ENCODE assay signal across 8 cellular contexts in the genomic region with DNA sequence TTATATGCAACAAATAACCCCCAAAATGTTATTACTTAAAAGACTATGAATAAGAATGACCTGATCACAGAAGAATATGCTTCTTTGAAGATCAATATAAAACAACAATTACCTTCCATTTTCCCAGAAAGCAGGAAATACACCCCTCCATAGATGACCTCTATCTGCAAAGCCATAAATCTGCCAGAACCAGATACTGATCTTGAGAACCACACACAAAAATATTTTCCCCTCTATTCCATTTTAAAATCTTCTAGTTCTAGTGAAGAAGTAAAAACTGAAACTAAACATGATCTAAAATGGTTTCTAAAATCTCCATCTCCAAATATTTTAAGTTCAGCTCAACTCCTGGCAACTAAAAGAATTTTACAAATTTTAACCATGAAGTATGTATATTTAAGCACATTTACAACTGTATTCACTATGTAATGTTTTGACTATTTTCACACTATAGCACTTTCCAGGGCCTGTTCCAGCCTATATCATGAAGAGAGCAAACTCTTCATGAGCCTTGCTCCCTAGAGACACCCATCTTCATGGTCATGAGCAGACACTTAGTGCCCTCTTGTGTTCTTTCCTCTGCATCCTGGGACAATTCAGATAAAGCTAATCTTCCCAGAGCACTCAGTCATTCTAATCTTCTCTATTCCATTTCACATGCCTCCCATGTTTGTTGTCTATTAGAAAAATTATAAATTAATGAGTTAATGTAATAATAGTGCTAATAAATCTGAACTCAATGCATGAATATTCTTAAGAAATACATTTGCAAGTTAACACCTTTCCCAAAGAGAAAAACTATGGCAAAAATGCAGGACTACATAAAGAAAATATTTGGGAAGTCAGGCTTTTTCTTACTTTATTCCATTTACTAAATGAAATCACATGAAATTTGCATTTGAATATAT.
DNase-seq lines count a peak whose midpoint lies in the region; ATAC-seq, FAIRE-seq and TF ChIP-seq lines count a peak whose summit lies in the region.

No MANE protein-coding gene starts in this region.

- H3K9me2 ChIP-seq in PC-3 (replicated peaks; ENCODE audit: low read length): no peaks in the 10 kb centered on the region

- FAIRE-seq in endothelial cell of umbilical vein (lab: Jason Lieb, UNC): peak; percentile 4

- POLR2A ChIA-PET in PC-3 (lab: Charles Lee; ENCODE audit: unreplicated experiment): interaction anchor here (0.5 kb wide), 1 partner anchor 609 kb away, joined by 4 read pairs; no protein-coding TSS in a partner anchor
- POLR2A ChIA-PET in endothelial cell of umbilical vein (lab: Charles Lee): no interaction called here

- CTCF ChIA-PET in PC-3 (lab: Charles Lee): interaction anchor here (0.5 to 1.1 kb wide), 4 partner anchors 31 to 201 kb away, joined by 3 to 6 read pairs (median 4); no protein-coding TSS in a partner anchor
- CTCF ChIA-PET in endothelial cell of umbilical vein (lab: Charles Lee): interaction anchor here (0.5 to 1.7 kb wide), 11 partner anchors 9 to 1377 kb away, joined by 3 to 6 read pairs (median 4); no protein-coding TSS in a partner anchor

- no peaks in the 10 kb centered on the region for H3K27me3 ChIP-seq in H7 (ENCODE audit: control insufficient read depth, insufficient read depth, low read length)
- no peaks in the 10 kb centered on the region for H3K27me3 ChIP-seq in PC-3 (ENCODE audit: low read length)
- no peaks in the 10 kb centered on the region for H3K27me3 ChIP-seq in endothelial cell of umbilical vein (ENCODE audit: control insufficient read depth in 2 of 2, insufficient read depth in 2 of 2, low read length in 2 of 2)
- H3K27me3 ChIP-seq in vagina: no peaks in the 10 kb centered on the region

- intact Hi-C loops in PC-3 (cut with micrococcal nuclease) (loop anchor here (1.0 to 5.0 kb wide), 3 partner anchors 42 to 441 kb away; no protein-coding TSS in a partner anchor), endothelial cell of umbilical vein (cut with micrococcal nuclease) (no loop called here), vagina (cut with DNase I) (no loop called here)

- ATAC-seq in PC-3: peak; percentile 68
- no peak for ATAC-seq in GM18511 (IDR thresholded peaks at IDR 0.05; ENCODE audit: unreplicated experiment)

- H4K20me1 ChIP-seq in PC-3 (ENCODE audit: low read length): no peaks in the 10 kb centered on the region
- H4K20me1 ChIP-seq in endothelial cell of umbilical vein (replicated peaks; ENCODE audit: control insufficient read depth, extremely low read depth, insufficient read depth, low read length): no peaks in the 10 kb centered on the region

- BruUV-seq in PC-3 (replicated peaks; lab: Mats Ljungman, UMichigan) (no TSS peak), endothelial cell of umbilical vein (replicated peaks; lab: Mats Ljungman, UMichigan) (no TSS peak)

- H3K4me2 ChIP-seq in PC-3 (ENCODE audit: low read length) (no peak overlapping the region), endothelial cell of umbilical vein (ENCODE audit: insufficient read depth, low read length) (no peak overlapping the region)

- H3K27ac ChIP-seq in PC-3 (ENCODE audit: low read length) (no peak overlapping the region), endothelial cell of umbilical vein (ENCODE audit: insufficient read depth, low read depth, low read length) (no peak overlapping the region), vagina (no peak overlapping the region)

- DNase-seq in Ammon's horn (ENCODE audit: low spot score): peak; percentile 60
- peak; percentile 35 for DNase-seq in H7
- DNase-seq in PC-3: peak; percentile 60
- peak; percentile 16 for DNase-seq in endothelial cell of umbilical vein (ENCODE audit: low read depth, low spot score)
- peak; percentile 72 for DNase-seq in pons (ENCODE audit: low spot score)
- DNase-seq in vagina (ENCODE audit: extremely low spot score in 2 of 2): no peak
- no peak for DNase-seq in RPMI8226

- H3K9ac ChIP-seq in PC-3 (ENCODE audit: low read length): no peak overlapping the region
- no peak overlapping the region for H3K9ac ChIP-seq in endothelial cell of umbilical vein (replicated peaks; ENCODE audit: extremely low read depth, insufficient read depth, low read length)

- H3K36me3 ChIP-seq in H7 (replicated peaks; ENCODE audit: control insufficient read depth, insufficient read depth, low read length) (peaks cover 2% of the 10 kb centered on the region), PC-3 (ENCODE audit: low read depth, low read length) (peaks cover 11% of the 10 kb centered on the region), endothelial cell of umbilical vein (ENCODE audit: control insufficient read depth in 2 of 2, extremely low read depth in 1 of 2, insufficient read depth in 2 of 2, low read length in 2 of 2) (peaks cover 3 to 4% of the 10 kb centered on the region in 2 experiments), vagina (peaks cover 0 to 17% of the 10 kb centered on the region in 2 donors)

- no peaks in the 10 kb centered on the region for H3F3A ChIP-seq in PC-3 (ENCODE audit: low read length, unreplicated experiment)

- no peaks in the 10 kb centered on the region for H3K9me1 ChIP-seq in endothelial cell of umbilical vein (replicated peaks; ENCODE audit: control insufficient read depth, extremely low read depth, insufficient read depth, low read length)

- H3K9me3 ChIP-seq in PC-3 (ENCODE audit: low read length) (no peaks in the 10 kb centered on the region), endothelial cell of umbilical vein (replicated peaks; ENCODE audit: control insufficient read depth, insufficient read depth, low read length) (no peaks in the 10 kb centered on the region), vagina (no peaks in the 10 kb centered on the region)

- TF ChIP-seq CTCF in PC-3 (conservative IDR thresholded peaks at IDR 0.05; ENCODE audit: low read depth, low read length): peak; percentile 74
- no peak for TF ChIP-seq CTCF in endothelial cell of umbilical vein (IDR thresholded peaks at IDR 0.05; ENCODE audit: extremely low read depth in 1 of 2, insufficient read depth in 1 of 2, low read depth in 1 of 2, low read length in 2 of 2)
- no peak for TF ChIP-seq CTCF in vagina (IDR thresholded peaks at IDR 0.05)

- H3K4me3 ChIP-seq in H7 (ENCODE audit: insufficient read depth, low read depth, low read length) (no peak overlapping the region), PC-3 (ENCODE audit: low read length) (no peak overlapping the region), endothelial cell of umbilical vein (replicated peaks in 1 of 3; ENCODE audit: insufficient read depth in 1 of 3, low read depth in 1 of 3, low read length in 3 of 3) (no peak overlapping the region), vagina (no peak overlapping the region)

- dilution Hi-C loops in endothelial cell of umbilical vein (cut with MboI; ENCODE audit: extremely low pct_ligation_motif_present, low sequenced_read_pairs): no loop called here

- H2AFZ ChIP-seq in PC-3 (ENCODE audit: low read length) (no peak overlapping the region), endothelial cell of umbilical vein (ENCODE audit: low read depth, low read length) (no peak overlapping the region)

- H3K4me1 ChIP-seq in PC-3 (ENCODE audit: insufficient read depth, low read length) (peaks cover 15% of the 10 kb centered on the region; the same call in 1 of the 2 replicates), endothelial cell of umbilical vein (ENCODE audit: control insufficient read depth, extremely low read depth, insufficient read depth, low read length) (no peaks in the 10 kb centered on the region), vagina (no peaks in the 10 kb centered on the region)

- no peak for TF ChIP-seq POLR2A in endothelial cell of umbilical vein (IDR thresholded peaks at IDR 0.05; ENCODE audit: low read depth, low read length)
- TF ChIP-seq POLR2A in vagina (IDR thresholded peaks at IDR 0.05): no peak

- H3K79me2 ChIP-seq in PC-3 (ENCODE audit: low read length): no peaks in the 10 kb centered on the region
- no peaks in the 10 kb centered on the region for H3K79me2 ChIP-seq in endothelial cell of umbilical vein (ENCODE audit: control insufficient read depth, insufficient read depth, low read length)

TF ChIP-seq in endothelial cell of umbilical vein, 7 proteins besides CTCF, POLR2A, EP300 and RAD21:
- TF ChIP-seq MYC (IDR thresholded peaks at IDR 0.05; ENCODE audit: low read depth, low read length): no peak
- no peak for TF ChIP-seq GATA2 (IDR thresholded peaks at IDR 0.05; ENCODE audit: insufficient read depth, insufficient read length, low read depth, low read length)

Comparison
In these comparisons a context has a peak if more than half of its experiments do, and no peak if none do; other contexts are left out.
1. DNase-seq: peak in Ammon's horn (single experiment), H7 (single experiment), PC-3 (single experiment), endothelial cell of umbilical vein (single experiment) and pons (single experiment); none in vagina (0 of 2) and RPMI8226 (single experiment).